ENCODE assay signal across 8 cellular contexts in genomic region chr12:57069522-57069921, GRCh38. TPM values are rescaled to one million over a fixed set of nuclear protein-coding genes. Genes with fewer than 3 reads are reported as not detected.
A peak's percentile ranks its signal among the peaks of the same experiment; 100 is the strongest.
DNase-seq lines count a peak whose midpoint lies in the region; ATAC-seq, FAIRE-seq and TF ChIP-seq lines count a peak whose summit lies in the region.

No MANE protein-coding gene starts in this region.

- H3K9ac ChIP-seq in adipocyte (ENCODE audit: low read length) (peak overlapping the region; percentile 77), parathyroid adenoma (no peak overlapping the region)

- H3K36me3 ChIP-seq in adipocyte (ENCODE audit: control insufficient read depth, insufficient read depth, low read length, severe bottlenecking) (peaks cover 4% of the 10 kb centered on the region), parathyroid adenoma (ENCODE audit: control insufficient read depth, insufficient read depth, low read length) (no peaks in the 10 kb centered on the region)

- no peak overlapping the region for H3K4me2 ChIP-seq in parathyroid adenoma (ENCODE audit: low read length)

- peak; percentile 89 for ATAC-seq in GM21529 (IDR thresholded peaks at IDR 0.05; ENCODE audit: unreplicated experiment)
- ATAC-seq in Right ventricle myocardium superior (ENCODE audit: poor library complexity), result peak; percentile 97

- DNase-seq in ELF-1 (ENCODE audit: low read depth, low spot score) (peak; percentile 70), RPMI7951 (ENCODE audit: low read depth) (peak; percentile 72), adipocyte (ENCODE audit: low read depth) (peak; percentile 96), Right ventricle myocardium superior (no peak), HTR-8/SVneo (ENCODE audit: insufficient read length, low spot score) (no peak)
- DNase-seq in Jurkat, Clone E6-1 (ENCODE audit: low read depth, low spot score), result peak; percentile 77

- TF ChIP-seq CTCF in parathyroid adenoma (IDR thresholded peaks at IDR 0.05), result peak; percentile 92

- H3K79me2 ChIP-seq in parathyroid adenoma, result no peaks in the 10 kb centered on the region

- peaks cover 24% of the 10 kb centered on the region for H3K4me1 ChIP-seq in adipocyte (ENCODE audit: control insufficient read depth, insufficient read depth, low read length)
- peaks cover 7% of the 10 kb centered on the region for H3K4me1 ChIP-seq in parathyroid adenoma

- intact Hi-C loops in Right ventricle myocardium superior (cut with DNase I), result loop anchor here (1.0 to 10.0 kb wide), 2 partner anchors 43 to 315 kb away; partner anchors contain the start of gene PRIM1

- FAIRE-seq in HTR-8/SVneo (lab: Jason Lieb, UNC), result no peak

- H3K4me3 ChIP-seq in Jurkat, Clone E6-1 (ENCODE audit: low read length), result no peak overlapping the region
- no peak overlapping the region for H3K4me3 ChIP-seq in adipocyte (ENCODE audit: low read length)
- H3K4me3 ChIP-seq in parathyroid adenoma (ENCODE audit: low read depth, low read length), result no peak overlapping the region

- H3K9me3 ChIP-seq in adipocyte (ENCODE audit: control insufficient read depth, low read length), result no peaks in the 10 kb centered on the region
- H3K9me3 ChIP-seq in parathyroid adenoma (ENCODE audit: control insufficient read depth, low read length), result no peaks in the 10 kb centered on the region

- H3K27ac ChIP-seq in parathyroid adenoma, result peak overlapping the region; percentile 8

- no peaks in the 10 kb centered on the region for H3K27me3 ChIP-seq in adipocyte (replicated peaks; ENCODE audit: control insufficient read depth, insufficient read depth, low read length)
- no peaks in the 10 kb centered on the region for H3K27me3 ChIP-seq in parathyroid adenoma (ENCODE audit: control insufficient read depth, insufficient read depth, low read length)

- H2AFZ ChIP-seq in parathyroid adenoma, result peak overlapping the region; percentile 69

RNA-seq across cellular contexts. Expression of gene NEMP1, which starts 9.1 kb away (rescaled TPM):
- polyA plus RNA-seq in Jurkat, Clone E6-1 (2012; ENCODE audit: insufficient read depth, insufficient read length), result 25.5 TPM
- total RNA-seq in RPMI7951 (2014; rRNA removed; shearing (Covaris generic)), result 27.9 and 30.4 TPM in 2 replicates
- 3.0 TPM for total RNA-seq in Right ventricle myocardium superior

RNA-seq across cellular contexts. Expression of gene NAB2, which starts 19.4 kb away (rescaled TPM):
- 18.2 TPM for polyA plus RNA-seq in Jurkat, Clone E6-1 (2012; ENCODE audit: insufficient read depth, insufficient read length)
- 10.9 and 17.6 TPM in 2 replicates for total RNA-seq in RPMI7951 (2014; rRNA removed; shearing (Covaris generic))
- 10.3 TPM for total RNA-seq in Right ventricle myocardium superior

RNA-seq across cellular contexts. Expression of gene MYO1A, which starts 19.6 kb away (rescaled TPM):
- 2.9 TPM for polyA plus RNA-seq in Jurkat, Clone E6-1 (2012; ENCODE audit: insufficient read depth, insufficient read length)
- total RNA-seq in RPMI7951 (2014; rRNA removed; shearing (Covaris generic)), result not detected in 2 replicates
- 0.08 TPM for total RNA-seq in Right ventricle myocardium superior

RNA-seq across cellular contexts. Expression of gene STAT6, which starts 41.6 kb away (rescaled TPM):
- 88.4 TPM for polyA plus RNA-seq in Jurkat, Clone E6-1 (2012; ENCODE audit: insufficient read depth, insufficient read length)
- total RNA-seq in RPMI7951 (2014; rRNA removed; shearing (Covaris generic)), result 29.4 and 33.0 TPM in 2 replicates
- total RNA-seq in Right ventricle myocardium superior, result 49.5 TPM

RNA-seq across cellular contexts. Expression of gene TAC3, which starts 53.2 kb away (rescaled TPM):
- polyA plus RNA-seq in Jurkat, Clone E6-1 (2012; ENCODE audit: insufficient read depth, insufficient read length), result 1.4 TPM
- not detected in 2 replicates for total RNA-seq in RPMI7951 (2014; rRNA removed; shearing (Covaris generic))
- not detected for total RNA-seq in Right ventricle myocardium superior

Comparison
In these comparisons a context has a peak if more than half of its experiments do, and no peak if none do; other contexts are left out.
1. DNase-seq: peak in ELF-1 (single experiment), Jurkat, Clone E6-1 (single experiment), RPMI7951 (single experiment) and adipocyte (single experiment); none in Right ventricle myocardium superior (single experiment) and HTR-8/SVneo (single experiment).